In genomic region chr12:106522708-106523107, GRCh38 we compare ENCODE assay signal across 1 cellular context.
TF ChIP-seq lines count a peak whose summit lies in the region.

No MANE protein-coding gene starts in this region.

TF ChIP-seq in H1, 55 proteins besides CTCF, POLR2A, EP300 and RAD21 (continued from another document):
- TF ChIP-seq TAF1 (IDR thresholded peaks at IDR 0.05; ENCODE audit: low read depth, low read length) (no peak), MAFK (IDR thresholded peaks at IDR 0.05; ENCODE audit: low read depth, low read length) (peak; percentile 97)
